3 cellular contexts compared by ENCODE assay signal in the genomic region with DNA sequence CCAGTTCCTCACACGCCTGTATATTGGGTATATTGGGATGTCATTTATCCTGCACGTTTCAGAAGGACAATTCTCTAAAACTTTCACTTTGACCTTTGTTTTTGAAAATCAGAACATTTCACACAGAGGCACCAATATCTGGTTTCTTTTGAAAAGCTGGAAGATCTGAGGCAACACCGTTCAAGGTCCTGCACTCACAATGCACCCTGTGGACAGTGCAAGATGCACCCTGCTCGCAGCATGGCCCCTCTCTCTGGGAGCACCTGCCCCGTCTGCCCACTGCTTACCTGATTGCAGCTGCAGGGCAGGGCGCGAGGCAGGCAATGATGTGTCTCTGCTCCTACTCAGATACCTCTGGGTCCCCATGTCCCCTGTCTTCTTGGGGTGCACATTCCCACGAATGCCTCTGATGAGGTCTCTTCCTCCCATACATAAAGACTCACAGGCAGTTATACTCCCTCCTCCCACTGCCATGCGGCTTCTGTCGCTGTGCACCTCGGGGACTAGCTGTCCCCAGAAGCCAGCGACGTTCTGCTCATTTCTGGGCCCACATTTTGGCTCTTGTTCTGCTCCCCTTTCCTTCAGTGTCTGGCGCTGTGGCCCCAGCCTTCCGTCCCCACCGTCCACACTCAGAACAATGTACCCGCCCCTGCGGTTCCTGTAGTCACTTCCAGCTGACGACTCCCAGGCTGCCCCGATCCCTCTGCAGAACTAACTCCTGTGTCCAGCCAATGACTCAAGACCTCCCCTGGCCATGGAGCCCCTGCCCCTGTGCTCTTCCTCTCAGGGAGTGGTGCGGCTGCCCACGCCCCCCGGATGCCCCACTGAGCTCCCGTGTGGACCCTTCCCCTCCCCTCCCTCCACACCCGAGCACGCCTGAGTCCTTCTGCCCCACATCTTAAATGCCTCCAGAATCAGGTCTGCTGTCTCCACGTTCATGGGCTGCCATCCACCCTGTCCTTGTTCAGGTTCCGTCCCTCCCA.
TF ChIP-seq lines count a peak whose summit lies in the region.

A gene (minus strand): TSS at position 349 of the 983 bp plus-strand sequence.

TF ChIP-seq in SK-N-SH treated with all-trans-retinoic acid at 6 μM for 48 hours, 23 proteins besides CTCF, POLR2A, EP300 and RAD21:
- TF ChIP-seq, protein P1, sequence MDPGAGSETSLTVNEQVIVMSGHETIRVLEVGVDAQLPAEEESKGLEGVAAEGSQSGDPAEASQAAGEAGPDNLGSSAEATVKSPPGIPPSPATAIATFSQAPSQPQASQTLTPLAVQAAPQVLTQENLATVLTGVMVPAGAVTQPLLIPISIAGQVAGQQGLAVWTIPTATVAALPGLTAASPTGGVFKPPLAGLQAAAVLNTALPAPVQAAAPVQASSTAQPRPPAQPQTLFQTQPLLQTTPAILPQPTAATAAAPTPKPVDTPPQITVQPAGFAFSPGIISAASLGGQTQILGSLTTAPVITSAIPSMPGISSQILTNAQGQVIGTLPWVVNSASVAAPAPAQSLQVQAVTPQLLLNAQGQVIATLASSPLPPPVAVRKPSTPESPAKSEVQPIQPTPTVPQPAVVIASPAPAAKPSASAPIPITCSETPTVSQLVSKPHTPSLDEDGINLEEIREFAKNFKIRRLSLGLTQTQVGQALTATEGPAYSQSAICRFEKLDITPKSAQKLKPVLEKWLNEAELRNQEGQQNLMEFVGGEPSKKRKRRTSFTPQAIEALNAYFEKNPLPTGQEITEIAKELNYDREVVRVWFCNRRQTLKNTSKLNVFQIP (CRISPR knock-in tag; IDR thresholded peaks at IDR 0.05; ENCODE audit: borderline replicate concordance, low read depth): no peak
- TF ChIP-seq RARB (CRISPR knock-in tag; IDR thresholded peaks at IDR 0.05): no peak
- TF ChIP-seq, protein P2, sequence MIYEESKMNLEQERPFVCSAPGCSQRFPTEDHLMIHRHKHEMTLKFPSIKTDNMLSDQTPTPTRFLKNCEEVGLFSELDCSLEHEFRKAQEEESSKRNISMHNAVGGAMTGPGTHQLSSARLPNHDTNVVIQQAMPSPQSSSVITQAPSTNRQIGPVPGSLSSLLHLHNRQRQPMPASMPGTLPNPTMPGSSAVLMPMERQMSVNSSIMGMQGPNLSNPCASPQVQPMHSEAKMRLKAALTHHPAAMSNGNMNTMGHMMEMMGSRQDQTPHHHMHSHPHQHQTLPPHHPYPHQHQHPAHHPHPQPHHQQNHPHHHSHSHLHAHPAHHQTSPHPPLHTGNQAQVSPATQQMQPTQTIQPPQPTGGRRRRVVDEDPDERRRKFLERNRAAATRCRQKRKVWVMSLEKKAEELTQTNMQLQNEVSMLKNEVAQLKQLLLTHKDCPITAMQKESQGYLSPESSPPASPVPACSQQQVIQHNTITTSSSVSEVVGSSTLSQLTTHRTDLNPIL (CRISPR knock-in tag; IDR thresholded peaks at IDR 0.05; ENCODE audit: low read depth): no peak
- TF ChIP-seq, protein P3, sequence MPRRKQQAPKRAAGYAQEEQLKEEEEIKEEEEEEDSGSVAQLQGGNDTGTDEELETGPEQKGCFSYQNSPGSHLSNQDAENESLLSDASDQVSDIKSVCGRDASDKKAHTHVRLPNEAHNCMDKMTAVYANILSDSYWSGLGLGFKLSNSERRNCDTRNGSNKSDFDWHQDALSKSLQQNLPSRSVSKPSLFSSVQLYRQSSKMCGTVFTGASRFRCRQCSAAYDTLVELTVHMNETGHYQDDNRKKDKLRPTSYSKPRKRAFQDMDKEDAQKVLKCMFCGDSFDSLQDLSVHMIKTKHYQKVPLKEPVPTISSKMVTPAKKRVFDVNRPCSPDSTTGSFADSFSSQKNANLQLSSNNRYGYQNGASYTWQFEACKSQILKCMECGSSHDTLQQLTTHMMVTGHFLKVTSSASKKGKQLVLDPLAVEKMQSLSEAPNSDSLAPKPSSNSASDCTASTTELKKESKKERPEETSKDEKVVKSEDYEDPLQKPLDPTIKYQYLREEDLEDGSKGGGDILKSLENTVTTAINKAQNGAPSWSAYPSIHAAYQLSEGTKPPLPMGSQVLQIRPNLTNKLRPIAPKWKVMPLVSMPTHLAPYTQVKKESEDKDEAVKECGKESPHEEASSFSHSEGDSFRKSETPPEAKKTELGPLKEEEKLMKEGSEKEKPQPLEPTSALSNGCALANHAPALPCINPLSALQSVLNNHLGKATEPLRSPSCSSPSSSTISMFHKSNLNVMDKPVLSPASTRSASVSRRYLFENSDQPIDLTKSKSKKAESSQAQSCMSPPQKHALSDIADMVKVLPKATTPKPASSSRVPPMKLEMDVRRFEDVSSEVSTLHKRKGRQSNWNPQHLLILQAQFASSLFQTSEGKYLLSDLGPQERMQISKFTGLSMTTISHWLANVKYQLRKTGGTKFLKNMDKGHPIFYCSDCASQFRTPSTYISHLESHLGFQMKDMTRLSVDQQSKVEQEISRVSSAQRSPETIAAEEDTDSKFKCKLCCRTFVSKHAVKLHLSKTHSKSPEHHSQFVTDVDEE (CRISPR knock-in tag; IDR thresholded peaks at IDR 0.05): no peak
- no peak for TF ChIP-seq CSDC2 (CRISPR knock-in tag; IDR thresholded peaks at IDR 0.05)
- no peak for TF ChIP-seq ZNF70 (CRISPR knock-in tag; IDR thresholded peaks at IDR 0.05)

TF ChIP-seq in SK-N-SH, 30 proteins besides CTCF, POLR2A, EP300 and RAD21:
- TF ChIP-seq NRF1 (IDR thresholded peaks at IDR 0.05; ENCODE audit: low read depth, low read length): no peak
- no peak for TF ChIP-seq FOSL2 (IDR thresholded peaks at IDR 0.05; ENCODE audit: borderline replicate concordance, low read depth)
TF ChIP-seq in SK-N-SH: peak in this region for 0.

TF ChIP-seq in H1, 55 proteins besides CTCF, POLR2A, EP300 and RAD21:
- TF ChIP-seq KDM5A (IDR thresholded peaks at IDR 0.05; ENCODE audit: low read length) (no peak), SIX5 (IDR thresholded peaks at IDR 0.05; ENCODE audit: low read depth, low read length) (no peak), HDAC2 (IDR thresholded peaks at IDR 0.05; ENCODE audit: borderline replicate concordance in 1 of 2, low read depth in 2 of 2, low read length in 2 of 2) (no peak), HDAC6 (IDR thresholded peaks at IDR 0.05; ENCODE audit: low read depth, low read length) (no peak), BACH1 (IDR thresholded peaks at IDR 0.05; ENCODE audit: low read length) (no peak), POU5F1 (IDR thresholded peaks at IDR 0.05; ENCODE audit: low read depth, low read length) (no peak), ASH2L (IDR thresholded peaks at IDR 0.05; ENCODE audit: low read length) (no peak), POLR2AphosphoS5 (IDR thresholded peaks at IDR 0.05; ENCODE audit: low read depth, low read length) (no peak), SP2 (IDR thresholded peaks at IDR 0.05; ENCODE audit: low read length) (no peak), KDM4A (IDR thresholded peaks at IDR 0.05; ENCODE audit: low read depth, low read length, severe bottlenecking) (no peak), SAP30 (IDR thresholded peaks at IDR 0.05; ENCODE audit: insufficient read depth, insufficient replicate concordance, low read length) (no peak), CTBP2 (IDR thresholded peaks at IDR 0.05; ENCODE audit: borderline replicate concordance, insufficient read depth, insufficient read length, low read length) (no peak), PHF8 (conservative IDR thresholded peaks at IDR 0.05; ENCODE audit: low read depth, low read length) (no peak), JUN (IDR thresholded peaks at IDR 0.05; ENCODE audit: low read depth, low read length) (no peak), CHD2 (IDR thresholded peaks at IDR 0.05; ENCODE audit: low read length) (no peak), RFX5 (IDR thresholded peaks at IDR 0.05; ENCODE audit: borderline replicate concordance, low read depth, low read length) (no peak), TCF12 (IDR thresholded peaks at IDR 0.05; ENCODE audit: low read depth, low read length) (no peak)
- TF ChIP-seq, protein P4, sequence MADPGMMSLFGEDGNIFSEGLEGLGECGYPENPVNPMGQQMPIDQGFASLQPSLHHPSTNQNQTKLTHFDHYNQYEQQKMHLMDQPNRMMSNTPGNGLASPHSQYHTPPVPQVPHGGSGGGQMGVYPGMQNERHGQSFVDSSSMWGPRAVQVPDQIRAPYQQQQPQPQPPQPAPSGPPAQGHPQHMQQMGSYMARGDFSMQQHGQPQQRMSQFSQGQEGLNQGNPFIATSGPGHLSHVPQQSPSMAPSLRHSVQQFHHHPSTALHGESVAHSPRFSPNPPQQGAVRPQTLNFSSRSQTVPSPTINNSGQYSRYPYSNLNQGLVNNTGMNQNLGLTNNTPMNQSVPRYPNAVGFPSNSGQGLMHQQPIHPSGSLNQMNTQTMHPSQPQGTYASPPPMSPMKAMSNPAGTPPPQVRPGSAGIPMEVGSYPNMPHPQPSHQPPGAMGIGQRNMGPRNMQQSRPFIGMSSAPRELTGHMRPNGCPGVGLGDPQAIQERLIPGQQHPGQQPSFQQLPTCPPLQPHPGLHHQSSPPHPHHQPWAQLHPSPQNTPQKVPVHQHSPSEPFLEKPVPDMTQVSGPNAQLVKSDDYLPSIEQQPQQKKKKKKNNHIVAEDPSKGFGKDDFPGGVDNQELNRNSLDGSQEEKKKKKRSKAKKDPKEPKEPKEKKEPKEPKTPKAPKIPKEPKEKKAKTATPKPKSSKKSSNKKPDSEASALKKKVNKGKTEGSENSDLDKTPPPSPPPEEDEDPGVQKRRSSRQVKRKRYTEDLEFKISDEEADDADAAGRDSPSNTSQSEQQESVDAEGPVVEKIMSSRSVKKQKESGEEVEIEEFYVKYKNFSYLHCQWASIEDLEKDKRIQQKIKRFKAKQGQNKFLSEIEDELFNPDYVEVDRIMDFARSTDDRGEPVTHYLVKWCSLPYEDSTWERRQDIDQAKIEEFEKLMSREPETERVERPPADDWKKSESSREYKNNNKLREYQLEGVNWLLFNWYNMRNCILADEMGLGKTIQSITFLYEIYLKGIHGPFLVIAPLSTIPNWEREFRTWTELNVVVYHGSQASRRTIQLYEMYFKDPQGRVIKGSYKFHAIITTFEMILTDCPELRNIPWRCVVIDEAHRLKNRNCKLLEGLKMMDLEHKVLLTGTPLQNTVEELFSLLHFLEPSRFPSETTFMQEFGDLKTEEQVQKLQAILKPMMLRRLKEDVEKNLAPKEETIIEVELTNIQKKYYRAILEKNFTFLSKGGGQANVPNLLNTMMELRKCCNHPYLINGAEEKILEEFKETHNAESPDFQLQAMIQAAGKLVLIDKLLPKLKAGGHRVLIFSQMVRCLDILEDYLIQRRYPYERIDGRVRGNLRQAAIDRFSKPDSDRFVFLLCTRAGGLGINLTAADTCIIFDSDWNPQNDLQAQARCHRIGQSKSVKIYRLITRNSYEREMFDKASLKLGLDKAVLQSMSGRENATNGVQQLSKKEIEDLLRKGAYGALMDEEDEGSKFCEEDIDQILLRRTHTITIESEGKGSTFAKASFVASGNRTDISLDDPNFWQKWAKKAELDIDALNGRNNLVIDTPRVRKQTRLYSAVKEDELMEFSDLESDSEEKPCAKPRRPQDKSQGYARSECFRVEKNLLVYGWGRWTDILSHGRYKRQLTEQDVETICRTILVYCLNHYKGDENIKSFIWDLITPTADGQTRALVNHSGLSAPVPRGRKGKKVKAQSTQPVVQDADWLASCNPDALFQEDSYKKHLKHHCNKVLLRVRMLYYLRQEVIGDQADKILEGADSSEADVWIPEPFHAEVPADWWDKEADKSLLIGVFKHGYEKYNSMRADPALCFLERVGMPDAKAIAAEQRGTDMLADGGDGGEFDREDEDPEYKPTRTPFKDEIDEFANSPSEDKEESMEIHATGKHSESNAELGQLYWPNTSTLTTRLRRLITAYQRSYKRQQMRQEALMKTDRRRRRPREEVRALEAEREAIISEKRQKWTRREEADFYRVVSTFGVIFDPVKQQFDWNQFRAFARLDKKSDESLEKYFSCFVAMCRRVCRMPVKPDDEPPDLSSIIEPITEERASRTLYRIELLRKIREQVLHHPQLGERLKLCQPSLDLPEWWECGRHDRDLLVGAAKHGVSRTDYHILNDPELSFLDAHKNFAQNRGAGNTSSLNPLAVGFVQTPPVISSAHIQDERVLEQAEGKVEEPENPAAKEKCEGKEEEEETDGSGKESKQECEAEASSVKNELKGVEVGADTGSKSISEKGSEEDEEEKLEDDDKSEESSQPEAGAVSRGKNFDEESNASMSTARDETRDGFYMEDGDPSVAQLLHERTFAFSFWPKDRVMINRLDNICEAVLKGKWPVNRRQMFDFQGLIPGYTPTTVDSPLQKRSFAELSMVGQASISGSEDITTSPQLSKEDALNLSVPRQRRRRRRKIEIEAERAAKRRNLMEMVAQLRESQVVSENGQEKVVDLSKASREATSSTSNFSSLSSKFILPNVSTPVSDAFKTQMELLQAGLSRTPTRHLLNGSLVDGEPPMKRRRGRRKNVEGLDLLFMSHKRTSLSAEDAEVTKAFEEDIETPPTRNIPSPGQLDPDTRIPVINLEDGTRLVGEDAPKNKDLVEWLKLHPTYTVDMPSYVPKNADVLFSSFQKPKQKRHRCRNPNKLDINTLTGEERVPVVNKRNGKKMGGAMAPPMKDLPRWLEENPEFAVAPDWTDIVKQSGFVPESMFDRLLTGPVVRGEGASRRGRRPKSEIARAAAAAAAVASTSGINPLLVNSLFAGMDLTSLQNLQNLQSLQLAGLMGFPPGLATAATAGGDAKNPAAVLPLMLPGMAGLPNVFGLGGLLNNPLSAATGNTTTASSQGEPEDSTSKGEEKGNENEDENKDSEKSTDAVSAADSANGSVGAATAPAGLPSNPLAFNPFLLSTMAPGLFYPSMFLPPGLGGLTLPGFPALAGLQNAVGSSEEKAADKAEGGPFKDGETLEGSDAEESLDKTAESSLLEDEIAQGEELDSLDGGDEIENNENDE (IDR thresholded peaks at IDR 0.05; ENCODE audit: insufficient replicate concordance, low read length): no peak
